Comparison of ENCODE assay signal across 31 cellular contexts in genomic region chr13:55577082-55577846, GRCh38.
DNase-seq lines count a peak whose midpoint lies in the region; ATAC-seq lines count a peak whose summit lies in the region.
"Had no signal": no experiment of that assay in that cellular context is flagged by ENCODE, and none has a peak within 500 bp of the region (broad histone marks: within the 10 kb centered on the region; RNA-seq: fewer than 3 reads in every experiment).

No MANE protein-coding gene starts in this region.

- H3K27ac ChIP-seq in iPS-18a (ENCODE audit: low read length) (peak overlapping the region; percentile 2), aorta (ENCODE audit: low read depth in 1 of 2, low read length in 2 of 2) (no peak overlapping the region)
- no peak overlapping the region for H3K27ac ChIP-seq in CD4-positive, alpha-beta memory T cell (ENCODE audit: low read depth, low read length)
- H3K27ac ChIP-seq: 22Rv1, body of pancreas, dorsolateral prefrontal cortex, gastroesophageal sphincter, lower lobe of right lung, Peyer's patch, right lobe of liver had no signal

- CTCF ChIA-PET in CD4-positive, alpha-beta memory T cell (lab: Charles Lee; ENCODE audit: partially characterized antibody) = no interaction called here

- no peaks in the 10 kb centered on the region for H3K36me3 Mint-ChIP-seq in CD4-positive, alpha-beta memory T cell
- H3K36me3 Mint-ChIP-seq: CD4-positive, CD25-positive, alpha-beta regulatory T cell; stimulated activated memory B cell treated with anti-CD40 and anti-IgM and Interleukin-4, amounts not matched to agents 10 μg/mL and 1 μg/mL and 100 μg/mL, for 72 hours had no signal

- H3K36me3 ChIP-seq in iPS-18a (ENCODE audit: control insufficient read depth, low read depth, low read length) = peaks cover 54% of the 10 kb centered on the region
- no peaks in the 10 kb centered on the region for H3K36me3 ChIP-seq in aorta (ENCODE audit: control insufficient read depth in 1 of 2, insufficient read depth in 2 of 2, low read length in 1 of 2)
- no peaks in the 10 kb centered on the region for H3K36me3 ChIP-seq in CD4-positive, alpha-beta memory T cell (ENCODE audit: insufficient read depth, low read length)
- H3K36me3 ChIP-seq: gastroesophageal sphincter, lower lobe of right lung, Peyer's patch, right lobe of liver had no signal

- H3K4me3 ChIP-seq in iPS-18a (ENCODE audit: low read length) = peak overlapping the region; percentile 74
- no peak overlapping the region for H3K4me3 ChIP-seq in aorta (ENCODE audit: low read length in 2 of 2)
- no peak overlapping the region for H3K4me3 ChIP-seq in CD4-positive, alpha-beta memory T cell (ENCODE audit: low read length in 2 of 2)
- H3K4me3 ChIP-seq: body of pancreas, dorsolateral prefrontal cortex, gastroesophageal sphincter, lower lobe of right lung, Peyer's patch, right lobe of liver had no signal

- H3K27ac Mint-ChIP-seq in CD4-positive, alpha-beta memory T cell = no peak overlapping the region
- H3K27ac Mint-ChIP-seq: activated B cell treated with CpG ODN at 0.5 μM for 24 hours; CD4-positive, CD25-positive, alpha-beta regulatory T cell; progenitor cell of endocrine pancreas; stimulated activated memory B cell treated with anti-CD40 and anti-IgM and Interleukin-4, amounts not matched to agents 10 μg/mL and 1 μg/mL and 100 μg/mL, for 72 hours had no signal

- intact Hi-C loops in aorta (cut with DNase I) = no loop called here
- intact Hi-C loops in CD4-positive, alpha-beta memory T cell (cut with micrococcal nuclease) = no loop called here

- H3K4me3 Mint-ChIP-seq in CD4-positive, alpha-beta memory T cell = no peak overlapping the region
- H3K4me3 Mint-ChIP-seq: activated B cell treated with CpG ODN at 0.5 μM for 24 hours; CD4-positive, CD25-positive, alpha-beta regulatory T cell; stimulated activated memory B cell treated with anti-CD40 and anti-IgM and Interleukin-4, amounts not matched to agents 10 μg/mL and 1 μg/mL and 100 μg/mL, for 72 hours had no signal

- peaks cover 0 to 14% (median 5%) of the 10 kb centered on the region in 8 donors for H3K9me3 Mint-ChIP-seq in CD4-positive, alpha-beta memory T cell

- POLR2A ChIA-PET in CD4-positive, alpha-beta memory T cell (lab: Charles Lee; ENCODE audit: partially characterized antibody) = no interaction called here

- H3K9ac ChIP-seq in iPS-18a (ENCODE audit: low read length) = peak overlapping the region; percentile 5

- H3K4me1 Mint-ChIP-seq in CD4-positive, alpha-beta memory T cell = no peaks in the 10 kb centered on the region
- H3K4me1 Mint-ChIP-seq: activated B cell treated with CpG ODN at 0.5 μM for 24 hours; CD4-positive, CD25-positive, alpha-beta regulatory T cell; stimulated activated memory B cell treated with anti-CD40 and anti-IgM and Interleukin-4, amounts not matched to agents 10 μg/mL and 1 μg/mL and 100 μg/mL, for 72 hours had no signal

- 9 to 17% methylated on average over 1 of the region's 1 CpG for WGBS in aorta, 2 donors

- DNase-seq in NCI-H1417 (lab: John Stamatoyannopoulos, UW) = peak in 2 of 3 experiments; percentile 18 to 38
- DNase-seq in NCI-H1417 treated with DMSO at 0.1 percent for 48 hours (lab: John Stamatoyannopoulos, UW) = no peak
- DNase-seq in NCI-H526 treated with DMSO at 0.1 percent for 48 hours (lab: John Stamatoyannopoulos, UW) = peak; percentile 34
- no peak for DNase-seq in aorta
- no peak for DNase-seq in activated CD8-positive, alpha-beta memory T cell treated with anti-CD3 and anti-CD28 coated beads, Interleukin-2, amount 50 U/mL, for 4 hours
- no peak for DNase-seq in CD4-positive, alpha-beta memory T cell
- DNase-seq: activated B cell treated with CpG ODN at 0.5 μM for 24 hours; activated CD4-positive, alpha-beta T cell treated with anti-CD3 and anti-CD28 coated beads, Interleukin-2, amount 50 U/mL, for 4 hours; activated naive CD4-positive, alpha-beta T cell treated with Interleukin-2 at 50 U/mL for 16 hours; body of pancreas; CD4-positive, CD25-positive, alpha-beta regulatory T cell; cerebellar nuclear complex; dorsolateral prefrontal cortex; EL; GOT3; hippocampal formation; lower lobe of right lung; NCI-H1092 treated with DMSO at 0.1 percent for 48 hours; NCI-H1930; Peyer's patch; right lobe of liver; SHP77 treated with DMSO at 0.1 percent for 48 hours; stimulated activated CD4-positive, alpha-beta T cell treated with anti-CD3 and anti-CD28 coated beads, Interleukin-4, amount 100 ng/mL, for 4 hours; substantia nigra; T1000 had no signal

- H3K4me1 ChIP-seq in iPS-18a (ENCODE audit: control insufficient read depth, low read depth, low read length) (peaks cover 27% of the 10 kb centered on the region), aorta (ENCODE audit: control insufficient read depth in 1 of 2, insufficient read depth in 2 of 2, low read length in 2 of 2) (no peaks in the 10 kb centered on the region)
- H3K4me1 ChIP-seq in CD4-positive, alpha-beta memory T cell (ENCODE audit: insufficient read depth, low read length) = no peaks in the 10 kb centered on the region
- H3K4me1 ChIP-seq: body of pancreas, gastroesophageal sphincter, lower lobe of right lung, Peyer's patch, right lobe of liver had no signal

- no peaks in the 10 kb centered on the region for H3K27me3 Mint-ChIP-seq in CD4-positive, alpha-beta memory T cell
- H3K27me3 Mint-ChIP-seq: activated B cell treated with CpG ODN at 0.5 μM for 24 hours; CD4-positive, CD25-positive, alpha-beta regulatory T cell; stimulated activated memory B cell treated with anti-CD40 and anti-IgM and Interleukin-4, amounts not matched to agents 10 μg/mL and 1 μg/mL and 100 μg/mL, for 72 hours had no signal

- ATAC-seq in aorta (ENCODE audit: low FRiP score) (peak; percentile 26), GM21390 (IDR thresholded peaks at IDR 0.05; ENCODE audit: unreplicated experiment) (no peak)
- ATAC-seq: body of pancreas, gastroesophageal sphincter had no signal

- no peaks in the 10 kb centered on the region for H3K27me3 ChIP-seq in iPS-18a (ENCODE audit: control insufficient read depth, insufficient read depth, low read length)
- no peaks in the 10 kb centered on the region for H3K27me3 ChIP-seq in aorta (ENCODE audit: control insufficient read depth in 1 of 2, insufficient read depth in 2 of 2, low read length in 1 of 2)
- no peaks in the 10 kb centered on the region for H3K27me3 ChIP-seq in CD4-positive, alpha-beta memory T cell (ENCODE audit: insufficient read depth, low read length)
- H3K27me3 ChIP-seq: body of pancreas, dorsolateral prefrontal cortex, gastroesophageal sphincter, Peyer's patch, right lobe of liver had no signal

- H3K9me3 ChIP-seq in iPS-18a (ENCODE audit: control insufficient read depth, low read depth, low read length) (no peaks in the 10 kb centered on the region), aorta (ENCODE audit: control insufficient read depth, low read length) (no peaks in the 10 kb centered on the region)
- H3K9me3 ChIP-seq in CD4-positive, alpha-beta memory T cell (ENCODE audit: control insufficient read depth in 1 of 2, low read length in 2 of 2) = no peaks in the 10 kb centered on the region
- H3K9me3 ChIP-seq: body of pancreas, gastroesophageal sphincter, lower lobe of right lung, Peyer's patch, right lobe of liver had no signal

Comparison
In these comparisons a context has a peak if more than half of its experiments do, and no peak if none do; other contexts are left out.
1. DNase-seq: peak in NCI-H1417 (2 of 3) and NCI-H526 treated with DMSO at 0.1 percent for 48 hours (single experiment); none in NCI-H1417 treated with DMSO at 0.1 percent for 48 hours (single experiment), aorta (0 of 2), activated CD8-positive, alpha-beta memory T cell treated with anti-CD3 and anti-CD28 coated beads, Interleukin-2, amount 50 U/mL, for 4 hours (single experiment) and CD4-positive, alpha-beta memory T cell (0 of 5).